In the genomic region with DNA sequence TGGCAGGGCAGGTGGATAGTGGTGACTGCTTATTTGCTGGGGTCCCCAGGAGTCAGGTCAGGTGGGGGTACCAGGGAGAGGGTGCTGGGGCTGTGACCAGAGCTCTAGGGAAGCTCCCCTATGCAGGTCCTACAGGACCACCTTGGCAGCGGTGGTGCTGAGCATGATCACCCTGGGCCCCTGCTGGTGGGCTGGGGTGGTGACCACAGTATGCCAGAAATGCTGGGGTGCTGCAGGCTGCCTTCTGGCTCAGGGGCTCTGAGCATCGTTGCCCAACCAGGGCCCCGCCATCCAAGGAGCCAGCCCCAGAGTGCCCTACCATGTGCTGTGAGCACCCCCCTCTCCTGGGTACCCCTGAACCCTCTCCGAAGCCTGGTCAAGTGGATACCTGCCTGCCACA, we compare ENCODE assay signal across 22 cellular contexts. TPM values are rescaled to one million over a fixed set of nuclear protein-coding genes. Genes with fewer than 3 reads are reported as not detected.
A peak's percentile ranks its signal among the peaks of the same experiment; 100 is the strongest.
DNase-seq lines count a peak whose midpoint lies in the region; ATAC-seq and TF ChIP-seq lines count a peak whose summit lies in the region.
"Had no signal": no experiment of that assay in that cellular context is flagged by ENCODE, and none has a peak within 500 bp of the region (broad histone marks: within the 10 kb centered on the region; RNA-seq: fewer than 3 reads in every experiment).

No MANE protein-coding gene starts in this region.

- CTCF ChIA-PET in SK-N-SH (lab: Yijun Ruan, JAX): interaction anchor here (1.9 kb wide), 1 partner anchor 50 kb away, joined by 4 read pairs; the partner anchor contains the start of gene BTBD6

- no peaks in the 10 kb centered on the region for H3K27me3 ChIP-seq in SK-N-SH (ENCODE audit: insufficient read depth)
- H3K27me3 ChIP-seq in SJSA1 (replicated peaks): no peaks in the 10 kb centered on the region

- ATAC-seq in SK-N-SH treated with all-trans-retinoic acid at 6 μM for 48 hours: no peak
- ATAC-seq in stimulated activated effector memory CD8-positive, alpha-beta T cell treated with anti-CD3 and anti-CD28 coated beads, Interleukin-12 subunit alpha, Interleukin-12 subunit beta, amount 100 ng/mL, for 72 hours: no peak
- no peak for ATAC-seq in HG03342 (IDR thresholded peaks at IDR 0.05; ENCODE audit: unreplicated experiment)
- no peak for ATAC-seq in HG03095 (IDR thresholded peaks at IDR 0.05; ENCODE audit: unreplicated experiment)
- ATAC-seq: esophagus mucosa; natural killer cell treated with Interleukin-12 subunit alpha and Interleukin-12 subunit beta and Interleukin-15 and Interleukin-18, amount 100 ng/mL, for 72 hours had no signal

- no peak for DNase-seq in SK-N-SH
- no peak for DNase-seq in SJSA1 (ENCODE audit: low read depth in 1 of 2, low spot score in 2 of 2)
- DNase-seq in glutamatergic neuron: no peak
- no peak for DNase-seq in stimulated activated effector memory CD8-positive, alpha-beta T cell treated with anti-CD3 and anti-CD28 coated beads, Interleukin-12 subunit alpha, Interleukin-12 subunit beta, amount 100 ng/mL, for 72 hours (ENCODE audit: low spot score in 2 of 2)
- no peak for DNase-seq in germinal center (ENCODE audit: low spot score)
- DNase-seq: 8988T; activated CD8-positive, alpha-beta memory T cell treated with anti-CD3 and anti-CD28 coated beads for 24 hours; activated effector memory CD4-positive, alpha-beta T cell treated with Interleukin-2 at 50 U/mL for 16 hours; anterior cingulate cortex; NCI-H1092; NCI-H82; Peyer's patch; stimulated activated CD4-positive, alpha-beta T cell treated with anti-CD3 and anti-CD28 coated beads, Interleukin-2, amount 100 ng/mL, for 48 hours; tibial artery had no signal

- WGBS in SK-N-SH (ENCODE audit: low lambda C conversion rate): 74% methylated on average over 2 of the region's 4 CpGs

- peaks cover 10% of the 10 kb centered on the region for H3K9me3 Mint-ChIP-seq in glutamatergic neuron (ENCODE audit: unreplicated experiment)
- no peaks in the 10 kb centered on the region for H3K9me3 Mint-ChIP-seq in stimulated activated effector memory CD8-positive, alpha-beta T cell treated with anti-CD3 and anti-CD28 coated beads, Interleukin-12 subunit alpha, Interleukin-12 subunit beta, amount 100 ng/mL, for 72 hours
- H3K9me3 Mint-ChIP-seq: dendritic cell treated with granulocyte-macrophage colony-stimulating factor and Interleukin-4, amounts not matched to agents 40 ng/mL and 50 ng/mL, for 4 days; natural killer cell treated with Interleukin-12 subunit alpha and Interleukin-12 subunit beta and Interleukin-15 and Interleukin-18, amount 100 ng/mL, for 72 hours had no signal

- no peaks in the 10 kb centered on the region for H3K79me2 ChIP-seq in SK-N-SH (ENCODE audit: insufficient read depth)

- H3K27me3 Mint-ChIP-seq in glutamatergic neuron (ENCODE audit: unreplicated experiment): peaks cover 28% of the 10 kb centered on the region

- H3K36me3 Mint-ChIP-seq in glutamatergic neuron (ENCODE audit: unreplicated experiment): no peaks in the 10 kb centered on the region
- H3K36me3 Mint-ChIP-seq in stimulated activated effector memory CD8-positive, alpha-beta T cell treated with anti-CD3 and anti-CD28 coated beads, Interleukin-12 subunit alpha, Interleukin-12 subunit beta, amount 100 ng/mL, for 72 hours: peaks cover 11% of the 10 kb centered on the region
- H3K36me3 Mint-ChIP-seq: natural killer cell treated with Interleukin-12 subunit alpha and Interleukin-12 subunit beta and Interleukin-15 and Interleukin-18, amount 100 ng/mL, for 72 hours had no signal

- no peak overlapping the region for H3K4me3 Mint-ChIP-seq in glutamatergic neuron (ENCODE audit: unreplicated experiment)
- H3K4me3 Mint-ChIP-seq in stimulated activated effector memory CD8-positive, alpha-beta T cell treated with anti-CD3 and anti-CD28 coated beads, Interleukin-12 subunit alpha, Interleukin-12 subunit beta, amount 100 ng/mL, for 72 hours: no peak overlapping the region
- H3K4me3 Mint-ChIP-seq: dendritic cell treated with granulocyte-macrophage colony-stimulating factor and Interleukin-4, amounts not matched to agents 40 ng/mL and 50 ng/mL, for 4 days; natural killer cell treated with Interleukin-12 subunit alpha and Interleukin-12 subunit beta and Interleukin-15 and Interleukin-18, amount 100 ng/mL, for 72 hours had no signal

- H3K4me3 ChIP-seq in SK-N-SH (ENCODE audit: low read depth in 2 of 2, low read length in 1 of 2): no peak overlapping the region
- H3K4me3 ChIP-seq in SJSA1: no peak overlapping the region
- H3K4me3 ChIP-seq: Peyer's patch, tibial artery had no signal

- no peak overlapping the region for H3K9ac ChIP-seq in SK-N-SH

- POLR2A ChIA-PET in SK-N-SH (lab: Yijun Ruan, JAX): no interaction called here

- H3K4me1 ChIP-seq in SK-N-SH (ENCODE audit: control insufficient read depth in 1 of 2, insufficient read depth in 2 of 2, low read depth in 1 of 2, low read length in 1 of 2) (peaks cover 5 to 47% of the 10 kb centered on the region in 2 experiments; a peak in 2 of 4 replicates), SJSA1 (replicated peaks) (peaks cover 93% of the 10 kb centered on the region)

- H3K4me1 Mint-ChIP-seq in glutamatergic neuron (ENCODE audit: low read depth, unreplicated experiment): peaks cover 3% of the 10 kb centered on the region
- H3K4me1 Mint-ChIP-seq in stimulated activated effector memory CD8-positive, alpha-beta T cell treated with anti-CD3 and anti-CD28 coated beads, Interleukin-12 subunit alpha, Interleukin-12 subunit beta, amount 100 ng/mL, for 72 hours: peaks cover 37% of the 10 kb centered on the region

- TF ChIP-seq RAD21 in SK-N-SH (IDR thresholded peaks at IDR 0.05; ENCODE audit: low read length): no peak

- H3K4me2 ChIP-seq in SK-N-SH: no peak overlapping the region

- H3K36me3 ChIP-seq in SK-N-SH (replicated peaks in 1 of 2; ENCODE audit: control insufficient read depth in 1 of 2, insufficient read depth in 2 of 2, low read length in 1 of 2) (no peaks in the 10 kb centered on the region), SJSA1 (no peaks in the 10 kb centered on the region)
- H3K36me3 ChIP-seq: Peyer's patch, tibial artery had no signal

- no peaks in the 10 kb centered on the region for H3K9me2 ChIP-seq in SK-N-SH

- H3F3A ChIP-seq in SK-N-SH (replicated peaks; ENCODE audit: insufficient read depth): no peaks in the 10 kb centered on the region

- TF ChIP-seq EP300 in SK-N-SH (IDR thresholded peaks at IDR 0.05; ENCODE audit: borderline replicate concordance in 1 of 2, low read depth in 1 of 2, low read length in 1 of 2): no peak

- H3K9me3 ChIP-seq in SK-N-SH: no peaks in the 10 kb centered on the region
- no peaks in the 10 kb centered on the region for H3K9me3 ChIP-seq in SJSA1 (replicated peaks)
- H3K9me3 ChIP-seq: Peyer's patch, tibial artery had no signal

- TF ChIP-seq CTCF in SK-N-SH (IDR thresholded peaks at IDR 0.05): peak; percentile 16; the same call in 1 of the 2 replicates
- TF ChIP-seq CTCF in glutamatergic neuron (IDR thresholded peaks at IDR 0.05; ENCODE audit: partially characterized antibody, unreplicated experiment): peak; percentile 36

- no peaks in the 10 kb centered on the region for H4K20me1 ChIP-seq in SK-N-SH (ENCODE audit: insufficient read depth)

- no peak overlapping the region for H3K27ac Mint-ChIP-seq in glutamatergic neuron (ENCODE audit: unreplicated experiment)
- H3K27ac Mint-ChIP-seq in stimulated activated effector memory CD8-positive, alpha-beta T cell treated with anti-CD3 and anti-CD28 coated beads, Interleukin-12 subunit alpha, Interleukin-12 subunit beta, amount 100 ng/mL, for 72 hours: peak overlapping the region; percentile 36
- H3K27ac Mint-ChIP-seq: natural killer cell treated with Interleukin-12 subunit alpha and Interleukin-12 subunit beta and Interleukin-15 and Interleukin-18, amount 100 ng/mL, for 72 hours had no signal

- H3K27ac ChIP-seq in SK-N-SH (ENCODE audit: low read depth in 2 of 2, low read length in 1 of 2) (no peak overlapping the region), SJSA1 (peak overlapping the region; percentile 73)
- H3K27ac ChIP-seq: tibial artery, VCaP had no signal

- H2AFZ ChIP-seq in SK-N-SH (ENCODE audit: low read depth): no peak overlapping the region

TF ChIP-seq in SK-N-SH, 30 proteins besides CTCF, POLR2A, EP300 and RAD21:
- TF ChIP-seq, protein P1, sequence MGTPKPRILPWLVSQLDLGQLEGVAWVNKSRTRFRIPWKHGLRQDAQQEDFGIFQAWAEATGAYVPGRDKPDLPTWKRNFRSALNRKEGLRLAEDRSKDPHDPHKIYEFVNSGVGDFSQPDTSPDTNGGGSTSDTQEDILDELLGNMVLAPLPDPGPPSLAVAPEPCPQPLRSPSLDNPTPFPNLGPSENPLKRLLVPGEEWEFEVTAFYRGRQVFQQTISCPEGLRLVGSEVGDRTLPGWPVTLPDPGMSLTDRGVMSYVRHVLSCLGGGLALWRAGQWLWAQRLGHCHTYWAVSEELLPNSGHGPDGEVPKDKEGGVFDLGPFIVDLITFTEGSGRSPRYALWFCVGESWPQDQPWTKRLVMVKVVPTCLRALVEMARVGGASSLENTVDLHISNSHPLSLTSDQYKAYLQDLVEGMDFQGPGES (IDR thresholded peaks at IDR 0.05; ENCODE audit: low read depth, low read length): no peak
TF ChIP-seq in SK-N-SH: peak in this region for 0.

TF ChIP-seq in SK-N-SH treated with all-trans-retinoic acid at 6 μM for 48 hours, 23 proteins besides CTCF, POLR2A, EP300 and RAD21 (continues in another document):
- TF ChIP-seq ZNF8 (CRISPR knock-in tag; IDR thresholded peaks at IDR 0.05): no peak
- no peak for TF ChIP-seq ESRRG (CRISPR knock-in tag; IDR thresholded peaks at IDR 0.05)
- no peak for TF ChIP-seq ISL1 (CRISPR knock-in tag; IDR thresholded peaks at IDR 0.05)
- TF ChIP-seq BACH2 (CRISPR knock-in tag; IDR thresholded peaks at IDR 0.05; ENCODE audit: borderline replicate concordance): no peak
- TF ChIP-seq ZNF70 (CRISPR knock-in tag; IDR thresholded peaks at IDR 0.05): no peak
- no peak for TF ChIP-seq PPARA (CRISPR knock-in tag; IDR thresholded peaks at IDR 0.05; ENCODE audit: borderline replicate concordance)

RNA-seq across cellular contexts. Expression of gene NUDT14, which starts 17.5 kb away (rescaled TPM):
- polyA plus RNA-seq in SK-N-SH (2012; rRNA removed): 15.8 and 18.4 TPM in 2 replicates
- 8.1 and 11.3 TPM in 2 replicates for polyA plus RNA-seq in SK-N-SH (2012; cell fraction: cytosol; rRNA removed)
- polyA plus RNA-seq in SK-N-SH (2012; cell fraction: nucleus; rRNA removed): 27.3 and 44.1 TPM in 2 replicates
- 31.8 and 41.3 TPM in 2 replicates for total RNA-seq in SJSA1 (2014; rRNA removed; shearing (Covaris generic))
- total RNA-seq in glutamatergic neuron (ENCODE audit: unreplicated experiment): 114 TPM

RNA-seq across cellular contexts. Expression of gene JAG2, which starts 30.0 kb away (rescaled TPM):
- 1.7 TPM in 2 replicates for polyA plus RNA-seq in SK-N-SH (2012; rRNA removed)
- 0.55 and 0.77 TPM in 2 replicates for polyA plus RNA-seq in SK-N-SH (2012; cell fraction: cytosol; rRNA removed)
- 8.9 and 10.2 TPM in 2 replicates for polyA plus RNA-seq in SK-N-SH (2012; cell fraction: nucleus; rRNA removed)
- total RNA-seq in SJSA1 (2014; rRNA removed; shearing (Covaris generic)): 125 and 160 TPM in 2 replicates
- total RNA-seq in glutamatergic neuron (ENCODE audit: unreplicated experiment): 84.1 TPM
- polyA plus RNA-seq: IgD-negative memory B cell had no signal

RNA-seq across cellular contexts. Expression of gene BTBD6, which starts 49.7 kb away (rescaled TPM):
- polyA plus RNA-seq in SK-N-SH (2012; rRNA removed): 20.9 and 21.0 TPM in 2 replicates
- 10.8 and 15.6 TPM in 2 replicates for polyA plus RNA-seq in SK-N-SH (2012; cell fraction: cytosol; rRNA removed)
- 53.9 and 56.9 TPM in 2 replicates for polyA plus RNA-seq in SK-N-SH (2012; cell fraction: nucleus; rRNA removed)
- 80.3 and 80.5 TPM in 2 replicates for total RNA-seq in SJSA1 (2014; rRNA removed; shearing (Covaris generic))
- 36.3 TPM for total RNA-seq in glutamatergic neuron (ENCODE audit: unreplicated experiment)
